Comparison of ENCODE assay signal across 8 cellular contexts in genomic region chr19:46009530-46010510, GRCh38. TPM values are rescaled to one million over a fixed set of nuclear protein-coding genes. Genes with fewer than 3 reads are reported as not detected.
DNase-seq lines count a peak whose midpoint lies in the region; ATAC-seq and TF ChIP-seq lines count a peak whose summit lies in the region.

No MANE protein-coding gene starts in this region.

- peak; percentile 85 for TF ChIP-seq CTCF in DND-41 (IDR thresholded peaks at IDR 0.05; ENCODE audit: borderline replicate concordance, extremely low read depth, low read length, poor library complexity, severe bottlenecking)

- H3K36me3 Mint-ChIP-seq in activated naive CD8-positive, alpha-beta T cell treated with anti-CD3 and anti-CD28 coated beads for 36 hours, result peaks cover 16% of the 10 kb centered on the region

- intact Hi-C loops in left cardiac atrium (cut with DNase I), result no loop called here

- H4K20me1 ChIP-seq in DND-41 (ENCODE audit: insufficient read depth, low read length), result peaks cover 9% of the 10 kb centered on the region; the same call in 1 of the 2 replicates

- DNase-seq in DND-41 (peak; percentile 69), LoVo (ENCODE audit: low spot score) (peak; percentile 44), left cardiac atrium (peak; percentile 63), renal cortical epithelial cell (ENCODE audit: low read depth) (peak; percentile 35)
- peak; percentile 56 for DNase-seq in activated naive CD8-positive, alpha-beta T cell treated with anti-CD3 and anti-CD28 coated beads for 36 hours

- no peak overlapping the region for H2AFZ ChIP-seq in DND-41 (ENCODE audit: low read depth, low read length)

- no peaks in the 10 kb centered on the region for H3K4me1 ChIP-seq in DND-41 (ENCODE audit: insufficient read depth, low read length)

- no peaks in the 10 kb centered on the region for H3K27me3 ChIP-seq in DND-41 (ENCODE audit: insufficient read depth, low read length, poor library complexity)

- H3K27ac ChIP-seq in DND-41 (ENCODE audit: low read length), result no peak overlapping the region

- peaks cover 4% of the 10 kb centered on the region for H3K4me1 Mint-ChIP-seq in activated naive CD8-positive, alpha-beta T cell treated with anti-CD3 and anti-CD28 coated beads for 36 hours

- H3K9ac ChIP-seq in DND-41 (ENCODE audit: low read depth, low read length), result no peak overlapping the region

- ATAC-seq in DND-41 (ENCODE audit: insufficient read depth, low read depth) (peak; percentile 92), SK-N-SH treated with all-trans-retinoic acid at 6 μM for 48 hours (peak; percentile 97), left cardiac atrium (peak; percentile 71 to 73), HG02798 (IDR thresholded peaks at IDR 0.05; ENCODE audit: poor library complexity, unreplicated experiment) (no peak), HG03097 (IDR thresholded peaks at IDR 0.05; ENCODE audit: low FRiP score, unreplicated experiment) (no peak)

- H3K27ac Mint-ChIP-seq in activated naive CD8-positive, alpha-beta T cell treated with anti-CD3 and anti-CD28 coated beads for 36 hours, result no peak overlapping the region

- no peak overlapping the region for H3K4me2 ChIP-seq in DND-41 (ENCODE audit: insufficient read depth, low read length)

- no peak overlapping the region for H3K4me3 Mint-ChIP-seq in activated naive CD8-positive, alpha-beta T cell treated with anti-CD3 and anti-CD28 coated beads for 36 hours

- H3K9me3 Mint-ChIP-seq in activated naive CD8-positive, alpha-beta T cell treated with anti-CD3 and anti-CD28 coated beads for 36 hours, result no peaks in the 10 kb centered on the region

- H3K79me2 ChIP-seq in DND-41 (ENCODE audit: insufficient read depth, low read length), result no peaks in the 10 kb centered on the region

- no peaks in the 10 kb centered on the region for H3K9me3 ChIP-seq in DND-41 (ENCODE audit: insufficient read depth, low read length, severe bottlenecking)

- H3K27me3 Mint-ChIP-seq in activated naive CD8-positive, alpha-beta T cell treated with anti-CD3 and anti-CD28 coated beads for 36 hours, result peaks cover 10% of the 10 kb centered on the region

- no peak overlapping the region for H3K4me3 ChIP-seq in DND-41 (ENCODE audit: low read depth in 1 of 2, low read length in 2 of 2)

- peaks cover 30% of the 10 kb centered on the region for H3K36me3 ChIP-seq in DND-41 (ENCODE audit: insufficient read depth, low read length)

TF ChIP-seq in SK-N-SH treated with all-trans-retinoic acid at 6 μM for 48 hours, 23 proteins besides CTCF, POLR2A, EP300 and RAD21:
- TF ChIP-seq OSR1 (CRISPR knock-in tag; IDR thresholded peaks at IDR 0.05) (no peak), PPARA (CRISPR knock-in tag; IDR thresholded peaks at IDR 0.05; ENCODE audit: borderline replicate concordance) (no peak), SNAI2 (CRISPR knock-in tag; IDR thresholded peaks at IDR 0.05) (no peak), CSDC2 (CRISPR knock-in tag; IDR thresholded peaks at IDR 0.05) (no peak), ZNF70 (CRISPR knock-in tag; IDR thresholded peaks at IDR 0.05) (no peak), ISL1 (CRISPR knock-in tag; IDR thresholded peaks at IDR 0.05) (no peak), BACH2 (CRISPR knock-in tag; IDR thresholded peaks at IDR 0.05; ENCODE audit: borderline replicate concordance) (no peak)
- TF ChIP-seq, protein P1, sequence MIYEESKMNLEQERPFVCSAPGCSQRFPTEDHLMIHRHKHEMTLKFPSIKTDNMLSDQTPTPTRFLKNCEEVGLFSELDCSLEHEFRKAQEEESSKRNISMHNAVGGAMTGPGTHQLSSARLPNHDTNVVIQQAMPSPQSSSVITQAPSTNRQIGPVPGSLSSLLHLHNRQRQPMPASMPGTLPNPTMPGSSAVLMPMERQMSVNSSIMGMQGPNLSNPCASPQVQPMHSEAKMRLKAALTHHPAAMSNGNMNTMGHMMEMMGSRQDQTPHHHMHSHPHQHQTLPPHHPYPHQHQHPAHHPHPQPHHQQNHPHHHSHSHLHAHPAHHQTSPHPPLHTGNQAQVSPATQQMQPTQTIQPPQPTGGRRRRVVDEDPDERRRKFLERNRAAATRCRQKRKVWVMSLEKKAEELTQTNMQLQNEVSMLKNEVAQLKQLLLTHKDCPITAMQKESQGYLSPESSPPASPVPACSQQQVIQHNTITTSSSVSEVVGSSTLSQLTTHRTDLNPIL (CRISPR knock-in tag; IDR thresholded peaks at IDR 0.05; ENCODE audit: low read depth), result no peak

RNA-seq across cellular contexts. Expression of gene PGLYRP1, which starts 13.0 kb away (rescaled TPM):
- not detected for total RNA-seq in activated naive CD8-positive, alpha-beta T cell treated with anti-CD3 and anti-CD28 coated beads for 36 hours
- total RNA-seq in left cardiac atrium, result under 1 TPM in 1 of 2 donors, not detected in 1; 0.32 TPM
- total RNA-seq in renal cortical epithelial cell, result not detected in 2 replicates

RNA-seq across cellular contexts. Expression of gene CCDC61, which starts 14.6 kb away (rescaled TPM):
- 10 to 100 TPM; 17.8 to 18.4 TPM for total RNA-seq in activated naive CD8-positive, alpha-beta T cell treated with anti-CD3 and anti-CD28 coated beads for 36 hours
- total RNA-seq in left cardiac atrium, result 10 to 100 TPM; 10.0 to 10.8 TPM
- total RNA-seq in renal cortical epithelial cell, result 6.1 and 7.5 TPM in 2 replicates

RNA-seq across cellular contexts. Expression of gene IGFL4, which starts 31.0 kb away (rescaled TPM):
- not detected for total RNA-seq in activated naive CD8-positive, alpha-beta T cell treated with anti-CD3 and anti-CD28 coated beads for 36 hours
- total RNA-seq in left cardiac atrium (not detected), renal cortical epithelial cell (not detected in 2 replicates)

RNA-seq across cellular contexts. Expression of gene NOVA2, which starts 36.2 kb away (rescaled TPM):
- total RNA-seq in activated naive CD8-positive, alpha-beta T cell treated with anti-CD3 and anti-CD28 coated beads for 36 hours, result not detected
- total RNA-seq in left cardiac atrium (1 to 10 TPM; 4.2 to 5.8 TPM), renal cortical epithelial cell (under 0.01 TPM in 1 of 2 replicates, not detected in the other)

Comparison
In these comparisons a context has a peak if more than half of its experiments do, and no peak if none do; other contexts are left out.
1. ATAC-seq: peak in DND-41 (single experiment), SK-N-SH treated with all-trans-retinoic acid at 6 μM for 48 hours (single experiment) and left cardiac atrium (2 of 2); none in HG02798 (single experiment) and HG03097 (single experiment).
2. Peak in every context shown above with its lines, with median percentiles within 50 percentile points of each other: DNase-seq.